ENCODE assay signal across 1 cellular context in genomic region chr22:49006207-49007012, GRCh38.
TF ChIP-seq lines count a peak whose summit lies in the region.

No MANE protein-coding gene starts in this region.

TF ChIP-seq in H1, 55 proteins besides CTCF, POLR2A, EP300 and RAD21 (continued from another document):
- TF ChIP-seq USF2 (IDR thresholded peaks at IDR 0.05; ENCODE audit: low read length) (no peak), RNF2 (IDR thresholded peaks at IDR 0.05; ENCODE audit: borderline replicate concordance, low read depth, low read length, missing control alignments, poor library complexity, severe bottlenecking) (no peak)
